In genomic region chr22:39350803-39351688, GRCh38 we compare ENCODE assay signal across 8 cellular contexts. TPM values are rescaled to one million over a fixed set of nuclear protein-coding genes. Genes with fewer than 3 reads are reported as not detected.
DNase-seq lines count a peak whose midpoint lies in the region; ATAC-seq and TF ChIP-seq lines count a peak whose summit lies in the region.
"Had no signal": no experiment of that assay in that cellular context is flagged by ENCODE, and none has a peak within 500 bp of the region (broad histone marks: within the 10 kb centered on the region; RNA-seq: fewer than 3 reads in every experiment).

No MANE protein-coding gene starts in this region.

- H3K9me3 ChIP-seq in iPS-20b (ENCODE audit: insufficient read depth, low read depth, low read length), result no peaks in the 10 kb centered on the region
- H3K9me3 ChIP-seq in stomach, result no peaks in the 10 kb centered on the region

- 67 to 76% (median 73%) methylated on average over 8 to 13 of the region's 13 CpGs for WGBS in stomach, 5 donors

- peaks cover 24% of the 10 kb centered on the region for H3K4me1 ChIP-seq in iPS-20b (ENCODE audit: insufficient read depth, low read length)
- peaks cover 8 to 30% (median 18%) of the 10 kb centered on the region in 4 donors for H3K4me1 ChIP-seq in stomach

- H3K36me3 ChIP-seq in iPS-20b (ENCODE audit: insufficient read depth, low read depth, low read length) (no peaks in the 10 kb centered on the region), stomach (no peaks in the 10 kb centered on the region)

- TF ChIP-seq CTCF in HFF-Myc (IDR thresholded peaks at IDR 0.05; ENCODE audit: low read depth, low read length, missing control alignments), result no peak
- no peak for TF ChIP-seq CTCF in stomach (IDR thresholded peaks at IDR 0.05)

- H3K27ac ChIP-seq in iPS-20b (ENCODE audit: low read length), result no peak overlapping the region
- H3K27ac ChIP-seq in stomach, result peak overlapping the region in 3 of 5 donors; percentile 50 to 86 (median 77)

- H3K4me3 Mint-ChIP-seq in activated naive CD8-positive, alpha-beta T cell, result peak overlapping the region; percentile 78

- TF ChIP-seq EP300 in stomach (IDR thresholded peaks at IDR 0.05), result no peak

- intact Hi-C loops in stomach (cut with DNase I; ENCODE audit: low total_unique reads), result no loop called here

- H3K27ac Mint-ChIP-seq in activated naive CD8-positive, alpha-beta T cell, result no peak overlapping the region

- peak overlapping the region; percentile 65 for H3K4me3 ChIP-seq in HFF-Myc (replicated peaks; ENCODE audit: low read depth, low read length)
- H3K4me3 ChIP-seq in iPS-20b (ENCODE audit: low read length), result peak overlapping the region; percentile 67
- H3K4me3 ChIP-seq in stomach, result peak overlapping the region; percentile 71 to 89 (median 78)

- H3K36me3 Mint-ChIP-seq in activated naive CD8-positive, alpha-beta T cell, result no peaks in the 10 kb centered on the region

- H3K4me1 Mint-ChIP-seq in activated naive CD8-positive, alpha-beta T cell (ENCODE audit: low read depth), result peaks cover 16% of the 10 kb centered on the region

- ATAC-seq in HG03571 (IDR thresholded peaks at IDR 0.05; ENCODE audit: unreplicated experiment) (no peak), HG02970 (IDR thresholded peaks at IDR 0.05; ENCODE audit: low FRiP score, unreplicated experiment) (no peak)

- peak overlapping the region; percentile 70; the same call in 1 of the 2 replicates for H3K9ac ChIP-seq in iPS-20b (ENCODE audit: low read depth, low read length)

- no peak for TF ChIP-seq POLR2A in stomach (IDR thresholded peaks at IDR 0.05)

- no peaks in the 10 kb centered on the region for H3K9me3 Mint-ChIP-seq in activated naive CD8-positive, alpha-beta T cell (ENCODE audit: low read depth)

- no peaks in the 10 kb centered on the region for H3K27me3 Mint-ChIP-seq in activated naive CD8-positive, alpha-beta T cell

- DNase-seq in HFF-Myc (ENCODE audit: extremely low read depth, low read depth) (no peak), stomach (no peak), GM19240 (ENCODE audit: insufficient read length, low spot score) (no peak)
- DNase-seq: NCI-H774 had no signal

- H3K27me3 ChIP-seq in iPS-20b (ENCODE audit: insufficient read depth, low read length) (peaks cover 17% of the 10 kb centered on the region), stomach (no peaks in the 10 kb centered on the region)

RNA-seq across cellular contexts. Expression of gene SYNGR1, which starts 1.3 kb away (rescaled TPM):
- 1 to 10 TPM in 4 of 5 donors, under 1 TPM in 1; 0.45 to 9.3 (median 5.2) TPM for total RNA-seq in stomach
- polyA plus RNA-seq in stomach, result 10 to 100 TPM in 1 of 3 donors, 1 to 10 TPM in 2; 7.3 to 18.1 (median 7.8) TPM

RNA-seq across cellular contexts. Expression of gene RPL3, which starts 31.6 kb away (rescaled TPM):
- 1,000 to 10,000 TPM in 4 of 5 donors, 100 to 1,000 TPM in 1; 940 to 2,730 (median 1,959) TPM for total RNA-seq in stomach
- 1,000 to 10,000 TPM; 2,938 to 5,267 (median 3,478) TPM for polyA plus RNA-seq in stomach

RNA-seq across cellular contexts. Expression of gene TAB1, which starts 48.5 kb away (rescaled TPM):
- total RNA-seq in stomach, result 10 to 100 TPM; 11.9 to 76.8 (median 19.1) TPM
- 10 to 100 TPM; 12.8 to 13.9 (median 13.4) TPM for polyA plus RNA-seq in stomach
